In genomic region chr20:53032021-53033001, GRCh38 we compare ENCODE assay signal across 13 cellular contexts.
A peak's percentile ranks its signal among the peaks of the same experiment; 100 is the strongest.
DNase-seq lines count a peak whose midpoint lies in the region; ATAC-seq and TF ChIP-seq lines count a peak whose summit lies in the region.
"Had no signal": no experiment of that assay in that cellular context is flagged by ENCODE, and none has a peak within 500 bp of the region (broad histone marks: within the 10 kb centered on the region; RNA-seq: fewer than 3 reads in every experiment).

No MANE protein-coding gene starts in this region.

- DNase-seq in NB4 (ENCODE audit: low read depth) (peak; percentile 11), fibroblast of mammary gland (ENCODE audit: low read depth) (peak; percentile 99), epidermal melanocyte (ENCODE audit: insufficient read length, low spot score) (no peak), RPMI8226 (no peak)
- no peak for DNase-seq in activated T-helper 1 cell treated with anti-CD3 and anti-CD28 coated beads, Interleukin-12 subunit alpha, Interleukin-12 subunit beta, Interleukin-2, Interleukin-4 antibody, amounts not matched to agents 30 ng/mL and 10 ng/mL and 1 ng/mL, durations not matched to agents 14 hours and 24 hours and 36 hours (ENCODE audit: low spot score)
- DNase-seq: activated T-cell treated with anti-CD3 and anti-CD28 coated beads, Interleukin-2, amount 50 U/mL, for 1 hour; BE2C; cerebellar nuclear complex; KBM-7 had no signal

- H2AFZ ChIP-seq in ACC112 (ENCODE audit: low read length, unreplicated experiment): no peak overlapping the region

- no peak for ATAC-seq in GM19351 (IDR thresholded peaks at IDR 0.05; ENCODE audit: unreplicated experiment)
- ATAC-seq: Panc1 had no signal

- TF ChIP-seq CTCF in NB4 (IDR thresholded peaks at IDR 0.05; ENCODE audit: low read depth, low read length) (no peak), fibroblast of mammary gland (conservative IDR thresholded peaks at IDR 0.05; ENCODE audit: control insufficient read depth, insufficient read depth, low read depth, low read length) (no peak), nephron (IDR thresholded peaks at IDR 0.05; ENCODE audit: unreplicated experiment in 3 of 3) (no peak)

- no peaks in the 10 kb centered on the region for H3K27me3 Mint-ChIP-seq in nephron (ENCODE audit: low read depth)
- H3K27me3 Mint-ChIP-seq in activated T-helper 1 cell treated with anti-CD3 and anti-CD28 coated beads, Interleukin-12 subunit alpha, Interleukin-12 subunit beta, Interleukin-2, Interleukin-4 antibody, amounts not matched to agents 30 ng/mL and 10 ng/mL and 1 ng/mL, durations not matched to agents 14 hours and 24 hours and 36 hours (ENCODE audit: insufficient read depth): no peaks in the 10 kb centered on the region

- intact Hi-C loops in activated T-helper 1 cell treated with anti-CD3 and anti-CD28 coated beads, Interleukin-12 subunit alpha, Interleukin-12 subunit beta, Interleukin-2, Interleukin-4 antibody, amounts not matched to agents 30 ng/mL and 10 ng/mL and 1 ng/mL, durations not matched to agents 14 hours and 24 hours and 36 hours (cut with micrococcal nuclease): loop anchor here (5.0 kb wide), 1 partner anchor 790 kb away; no protein-coding TSS in a partner anchor

- peak overlapping the region; percentile 74 for H3K27ac ChIP-seq in ACC112 (ENCODE audit: low read depth, low read length)

- no peak overlapping the region for H3K4me3 Mint-ChIP-seq in nephron
- H3K4me3 Mint-ChIP-seq in activated T-helper 1 cell treated with anti-CD3 and anti-CD28 coated beads, Interleukin-12 subunit alpha, Interleukin-12 subunit beta, Interleukin-2, Interleukin-4 antibody, amounts not matched to agents 30 ng/mL and 10 ng/mL and 1 ng/mL, durations not matched to agents 14 hours and 24 hours and 36 hours: no peak overlapping the region

- H3K4me1 Mint-ChIP-seq in nephron: peaks cover 21% of the 10 kb centered on the region
- peaks cover 65% of the 10 kb centered on the region for H3K4me1 Mint-ChIP-seq in activated T-helper 1 cell treated with anti-CD3 and anti-CD28 coated beads, Interleukin-12 subunit alpha, Interleukin-12 subunit beta, Interleukin-2, Interleukin-4 antibody, amounts not matched to agents 30 ng/mL and 10 ng/mL and 1 ng/mL, durations not matched to agents 14 hours and 24 hours and 36 hours (ENCODE audit: low read depth)

- H3K36me3 Mint-ChIP-seq in nephron (ENCODE audit: low read depth): peaks cover 1% of the 10 kb centered on the region
- peaks cover 8% of the 10 kb centered on the region for H3K36me3 Mint-ChIP-seq in activated T-helper 1 cell treated with anti-CD3 and anti-CD28 coated beads, Interleukin-12 subunit alpha, Interleukin-12 subunit beta, Interleukin-2, Interleukin-4 antibody, amounts not matched to agents 30 ng/mL and 10 ng/mL and 1 ng/mL, durations not matched to agents 14 hours and 24 hours and 36 hours (ENCODE audit: low read depth)

- H3K4me3 ChIP-seq in ACC112 (ENCODE audit: low read depth, low read length): no peak overlapping the region
- H3K4me3 ChIP-seq in NB4 (ENCODE audit: low read depth, low read length): no peak overlapping the region
- no peak overlapping the region for H3K4me3 ChIP-seq in fibroblast of mammary gland (ENCODE audit: control insufficient read depth, low read depth, low read length)

- TF ChIP-seq POLR2A in NB4 (IDR thresholded peaks at IDR 0.05; ENCODE audit: extremely low read depth, insufficient read length): no peak

- H3K27me3 ChIP-seq in ACC112 (ENCODE audit: insufficient read depth, low read length): no peaks in the 10 kb centered on the region
- H3K27me3 ChIP-seq: BE2C had no signal

- no peaks in the 10 kb centered on the region for H3K9me3 Mint-ChIP-seq in nephron
- no peaks in the 10 kb centered on the region for H3K9me3 Mint-ChIP-seq in activated T-helper 1 cell treated with anti-CD3 and anti-CD28 coated beads, Interleukin-12 subunit alpha, Interleukin-12 subunit beta, Interleukin-2, Interleukin-4 antibody, amounts not matched to agents 30 ng/mL and 10 ng/mL and 1 ng/mL, durations not matched to agents 14 hours and 24 hours and 36 hours

- peak overlapping the region; percentile 40 to 69 (median 61) for H3K27ac Mint-ChIP-seq in nephron
- H3K27ac Mint-ChIP-seq in activated T-helper 1 cell treated with anti-CD3 and anti-CD28 coated beads, Interleukin-12 subunit alpha, Interleukin-12 subunit beta, Interleukin-2, Interleukin-4 antibody, amounts not matched to agents 30 ng/mL and 10 ng/mL and 1 ng/mL, durations not matched to agents 14 hours and 24 hours and 36 hours: no peak overlapping the region

- H3K4me1 ChIP-seq in ACC112 (ENCODE audit: control insufficient read depth, insufficient read depth, low read length, unreplicated experiment): peaks cover 10% of the 10 kb centered on the region

- no peaks in the 10 kb centered on the region for H3K79me2 ChIP-seq in ACC112 (ENCODE audit: control insufficient read depth, insufficient read depth, low read length, unreplicated experiment)

- H3K36me3 ChIP-seq in ACC112 (ENCODE audit: insufficient read depth, low read length): no peaks in the 10 kb centered on the region
- H3K36me3 ChIP-seq: BE2C had no signal

Comparison
In these comparisons a context has a peak if more than half of its experiments do, and no peak if none do; other contexts are left out.
1. DNase-seq: peak in NB4 (single experiment) and fibroblast of mammary gland (single experiment); none in epidermal melanocyte (single experiment), activated T-helper 1 cell treated with anti-CD3 and anti-CD28 coated beads, Interleukin-12 subunit alpha, Interleukin-12 subunit beta, Interleukin-2, Interleukin-4 antibody, amounts not matched to agents 30 ng/mL and 10 ng/mL and 1 ng/mL, durations not matched to agents 14 hours and 24 hours and 36 hours (single experiment) and RPMI8226 (single experiment).